In the genomic region with DNA sequence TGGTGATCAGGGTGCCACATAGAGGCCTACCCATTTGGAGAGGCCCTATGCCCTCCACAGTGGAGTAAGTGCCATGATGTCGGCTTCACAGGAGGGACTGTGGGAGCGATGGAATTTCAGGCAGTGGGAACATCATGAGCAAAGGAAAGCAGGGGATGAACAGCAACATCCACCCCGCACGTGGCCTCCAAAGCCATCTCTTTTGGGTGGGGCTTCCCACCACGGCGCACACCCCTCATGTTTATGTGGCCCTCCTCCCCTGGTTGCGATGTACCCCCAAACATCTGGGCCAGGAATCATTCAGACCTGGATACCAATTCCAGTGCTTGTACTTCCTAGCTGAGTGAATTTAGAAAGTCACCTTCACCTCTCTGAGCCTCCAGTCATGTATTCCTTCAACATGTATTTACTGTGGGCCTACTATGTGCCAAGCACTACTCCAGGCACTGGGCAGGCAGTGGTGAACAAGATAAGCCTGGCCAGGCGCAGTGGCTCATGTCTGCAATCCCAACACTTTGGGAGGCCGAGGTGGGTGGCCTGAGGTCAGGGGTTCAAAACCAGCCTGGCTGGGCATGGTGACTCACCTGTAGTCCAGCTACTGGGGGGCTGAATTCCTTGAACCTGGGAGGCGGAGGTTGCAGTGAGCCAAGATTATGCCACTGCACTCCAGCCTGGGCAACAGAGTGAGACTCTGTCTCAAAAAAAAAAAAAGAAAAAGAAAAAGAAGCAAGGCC, we compare ENCODE assay signal across 1 cellular context.
TF ChIP-seq lines count a peak whose summit lies in the region.

No MANE protein-coding gene starts in this region.

TF ChIP-seq in H1, 55 proteins besides CTCF, POLR2A, EP300 and RAD21:
- TF ChIP-seq EGR1 (IDR thresholded peaks at IDR 0.05; ENCODE audit: borderline replicate concordance, low read depth, low read length) (no peak), TCF12 (IDR thresholded peaks at IDR 0.05; ENCODE audit: low read depth, low read length) (no peak), SIRT6 (IDR thresholded peaks at IDR 0.05; ENCODE audit: low read length) (no peak), POLR2AphosphoS5 (IDR thresholded peaks at IDR 0.05; ENCODE audit: low read depth, low read length) (no peak), YY1 (IDR thresholded peaks at IDR 0.05; ENCODE audit: low read depth, low read length) (no peak)
